ENCODE assay signal across 14 cellular contexts in genomic region chr2:15704086-15704787, GRCh38.
A peak's percentile ranks its signal among the peaks of the same experiment; 100 is the strongest.
DNase-seq lines count a peak whose midpoint lies in the region; ATAC-seq and TF ChIP-seq lines count a peak whose summit lies in the region.
"Had no signal": no experiment of that assay in that cellular context is flagged by ENCODE, and none has a peak within 500 bp of the region (broad histone marks: within the 10 kb centered on the region; RNA-seq: fewer than 3 reads in every experiment).

No MANE protein-coding gene starts in this region.

- no peaks in the 10 kb centered on the region for H3K9me3 ChIP-seq in psoas muscle
- H3K9me3 ChIP-seq: Caco-2, SJSA1 had no signal

- H3K27me3 ChIP-seq in psoas muscle (ENCODE audit: insufficient read depth in 3 of 3, low read length in 2 of 3) = no peaks in the 10 kb centered on the region
- H3K27me3 ChIP-seq: SJSA1 had no signal

- peak overlapping the region; percentile 53 for H3K27ac ChIP-seq in psoas muscle
- H3K27ac ChIP-seq: SJSA1 had no signal

- no peaks in the 10 kb centered on the region for H3K4me1 ChIP-seq in psoas muscle
- H3K4me1 ChIP-seq: Caco-2, SJSA1 had no signal

- no peak for TF ChIP-seq CTCF in psoas muscle (IDR thresholded peaks at IDR 0.05)

- ATAC-seq in left lobe of liver (peak; percentile 36), psoas muscle (no peak), HG02678 (IDR thresholded peaks at IDR 0.05; ENCODE audit: unreplicated experiment) (no peak), GM21529 (IDR thresholded peaks at IDR 0.05; ENCODE audit: unreplicated experiment) (no peak)
- ATAC-seq: PC-3 had no signal

- DNase-seq in fibroblast of peridontal ligament (ENCODE audit: extremely low read depth) (peak; percentile 0), left lobe of liver (ENCODE audit: low spot score) (no peak), psoas muscle (no peak), NCI-H1694 (lab: John Stamatoyannopoulos, UW) (no peak), 8988T (no peak)
- DNase-seq: activated naive CD8-positive, alpha-beta T cell treated with anti-CD3 and anti-CD28 coated beads, Interleukin-2, amount 10 ng/mL, durations not matched to agents 7 days and 5 days; Caco-2; NCI-H1417 treated with DMSO at 0.1 percent for 48 hours; NCI-H2171 treated with DMSO at 0.1 percent for 48 hours; PC-3; posterior cingulate gyrus had no signal

- intact Hi-C loops in psoas muscle (cut with DNase I) = no loop called here

- no peaks in the 10 kb centered on the region for H3K36me3 ChIP-seq in psoas muscle (ENCODE audit: insufficient read depth in 1 of 2, low read depth in 1 of 2)
- H3K36me3 ChIP-seq: SJSA1 had no signal

- no peak overlapping the region for H3K4me3 ChIP-seq in psoas muscle
- H3K4me3 ChIP-seq: SJSA1 had no signal

- WGBS in psoas muscle, 3 donors = 46 to 50% (median 48%) methylated on average over 2 of the region's 2 CpGs
